In the genomic region with DNA sequence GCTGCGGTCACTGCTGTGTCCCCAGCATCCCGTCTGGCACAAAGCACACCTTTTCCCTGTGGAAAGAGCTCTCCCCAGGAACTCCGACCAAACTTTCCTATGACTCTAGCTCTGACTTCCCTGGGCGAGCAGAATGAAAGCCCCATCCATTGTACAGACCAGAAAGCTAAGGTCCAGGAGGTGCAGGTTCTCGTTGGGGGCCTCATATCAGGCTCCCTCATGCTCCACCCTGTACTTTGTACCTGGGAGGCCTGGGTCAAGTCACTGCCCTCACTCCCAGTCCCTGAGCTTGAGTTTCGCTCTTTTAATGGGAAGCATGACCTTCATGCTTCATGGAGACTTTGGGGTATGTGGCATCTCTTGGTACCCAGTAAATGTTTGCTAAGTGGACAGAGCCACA, we compare ENCODE assay signal across 18 cellular contexts. TPM values are rescaled to one million over a fixed set of nuclear protein-coding genes. Genes with fewer than 3 reads are reported as not detected.
DNase-seq lines count a peak whose midpoint lies in the region; ATAC-seq, FAIRE-seq and TF ChIP-seq lines count a peak whose summit lies in the region.
"Had no signal": no experiment of that assay in that cellular context is flagged by ENCODE, and none has a peak within 500 bp of the region (broad histone marks: within the 10 kb centered on the region; RNA-seq: fewer than 3 reads in every experiment).

No MANE protein-coding gene starts in this region.

- no peaks in the 10 kb centered on the region for H3K79me2 ChIP-seq in astrocyte (ENCODE audit: insufficient read depth, low read length)

- H3K4me2 ChIP-seq in astrocyte (ENCODE audit: low read length), result peak overlapping the region; percentile 62
- H3K4me2 ChIP-seq: KMS-11 had no signal

- H3K4me3 Mint-ChIP-seq in HFFc6 (0 out of 2 replicates have a peak overlapping the region, but pooled peaks have one; percentile 66), astrocyte (ENCODE audit: unreplicated experiment) (no peak overlapping the region)
- no peak overlapping the region for H3K4me3 Mint-ChIP-seq in stimulated activated naive B cell treated with anti-CD40 and anti-IgM and Interleukin-4, amounts not matched to agents 10 μg/mL and 1 μg/mL and 100 μg/mL, for 72 hours
- H3K4me3 Mint-ChIP-seq: memory B cell had no signal

- H3K9me3 ChIP-seq in astrocyte (ENCODE audit: insufficient read depth, low read depth, low read length), result no peaks in the 10 kb centered on the region
- no peaks in the 10 kb centered on the region for H3K9me3 ChIP-seq in lower lobe of right lung
- H3K9me3 ChIP-seq: BLaER1 treated with 17β-estradiol and CSF1 and Interleukin-3, amounts not matched to agents 10 nM and 100 nM; neutrophil; SJSA1 had no signal

- no peak for DNase-seq in HFFc6
- no peak for DNase-seq in astrocyte (ENCODE audit: low read depth)
- no peak for DNase-seq in left colon
- DNase-seq in stimulated activated naive B cell treated with anti-CD40 and anti-IgM and Interleukin-4, amounts not matched to agents 10 μg/mL and 1 μg/mL and 100 μg/mL, for 72 hours, result no peak
- DNase-seq in lower lobe of right lung, result no peak
- DNase-seq in NCI-H2196 treated with DMSO at 0.1 percent for 48 hours (lab: John Stamatoyannopoulos, UW; ENCODE audit: unreplicated experiment), result no peak
- DNase-seq in iPS-NIHi11 (ENCODE audit: low spot score), result no peak
- DNase-seq: activated CD4-positive, alpha-beta T cell treated with anti-CD3 and anti-CD28 coated beads for 4 hours; activated CD8-positive, alpha-beta memory T cell treated with anti-CD3 and anti-CD28 coated beads, Interleukin-2, amount 50 U/mL, for 4 hours; activated naive CD4-positive, alpha-beta T cell treated with Interleukin-2 at 50 U/mL for 16 hours; DMS79 treated with DMSO at 0.1 percent for 48 hours; NCI-H1436 treated with DMSO at 0.1 percent for 48 hours had no signal

- H3K9me3 Mint-ChIP-seq in HFFc6 (0 out of 2 replicates have a peak, but pooled peaks cover under 1% of the 10 kb centered on the region), astrocyte (ENCODE audit: unreplicated experiment) (peaks cover 4% of the 10 kb centered on the region)
- H3K9me3 Mint-ChIP-seq in stimulated activated naive B cell treated with anti-CD40 and anti-IgM and Interleukin-4, amounts not matched to agents 10 μg/mL and 1 μg/mL and 100 μg/mL, for 72 hours, result peaks cover 2 to 3% of the 10 kb centered on the region in 2 donors

- H3K4me1 Mint-ChIP-seq in HFFc6 (ENCODE audit: low read depth) (peaks cover 37% of the 10 kb centered on the region), astrocyte (ENCODE audit: low read depth, unreplicated experiment) (peaks cover 8% of the 10 kb centered on the region)
- H3K4me1 Mint-ChIP-seq in stimulated activated naive B cell treated with anti-CD40 and anti-IgM and Interleukin-4, amounts not matched to agents 10 μg/mL and 1 μg/mL and 100 μg/mL, for 72 hours, result peaks cover 13 to 28% of the 10 kb centered on the region in 2 donors

- H2AFZ ChIP-seq in astrocyte (ENCODE audit: low read depth, low read length), result no peak overlapping the region

- H3K36me3 Mint-ChIP-seq in HFFc6 (ENCODE audit: low read depth), result peaks cover 5% of the 10 kb centered on the region
- H3K36me3 Mint-ChIP-seq in astrocyte (ENCODE audit: low read depth, unreplicated experiment), result peaks cover 4% of the 10 kb centered on the region
- H3K36me3 Mint-ChIP-seq in stimulated activated naive B cell treated with anti-CD40 and anti-IgM and Interleukin-4, amounts not matched to agents 10 μg/mL and 1 μg/mL and 100 μg/mL, for 72 hours, result peaks cover 0 to 1% of the 10 kb centered on the region in 2 donors

- intact Hi-C loops in left colon (cut with DNase I, micrococcal nuclease) (loop anchor here in 1 of 2 donors (5.0 kb wide), 1 partner anchor 95 kb away; no protein-coding TSS in a partner anchor), lower lobe of right lung (cut with DNase I) (no loop called here)

- no peaks in the 10 kb centered on the region for H4K20me1 ChIP-seq in astrocyte (ENCODE audit: insufficient read depth, low read length)

- no peak for TF ChIP-seq CTCF in HFFc6 (IDR thresholded peaks at IDR 0.05)
- no peak for TF ChIP-seq CTCF in astrocyte (IDR thresholded peaks at IDR 0.05; ENCODE audit: insufficient read depth, low read depth, low read length)
- TF ChIP-seq CTCF in lower lobe of right lung (IDR thresholded peaks at IDR 0.05), result no peak

- H3K9ac ChIP-seq in astrocyte (ENCODE audit: low read length), result peak overlapping the region; percentile 23
- H3K9ac ChIP-seq: KMS-11 had no signal

- peaks cover 8% of the 10 kb centered on the region for H3K27me3 Mint-ChIP-seq in HFFc6 (ENCODE audit: insufficient read depth)
- H3K27me3 Mint-ChIP-seq in astrocyte (ENCODE audit: low read depth, unreplicated experiment), result peaks cover 6% of the 10 kb centered on the region
- H3K27me3 Mint-ChIP-seq in stimulated activated naive B cell treated with anti-CD40 and anti-IgM and Interleukin-4, amounts not matched to agents 10 μg/mL and 1 μg/mL and 100 μg/mL, for 72 hours, result peaks cover 22 to 27% of the 10 kb centered on the region in 2 donors

- H3K4me1 ChIP-seq in astrocyte (ENCODE audit: insufficient read depth, low read length) (peaks cover 17% of the 10 kb centered on the region), lower lobe of right lung (peaks cover 27% of the 10 kb centered on the region)

- H3K27ac Mint-ChIP-seq in HFFc6 (peak overlapping the region; percentile 65; the same call in 1 of the 2 replicates), astrocyte (ENCODE audit: unreplicated experiment) (no peak overlapping the region)
- H3K27ac Mint-ChIP-seq in stimulated activated naive B cell treated with anti-CD40 and anti-IgM and Interleukin-4, amounts not matched to agents 10 μg/mL and 1 μg/mL and 100 μg/mL, for 72 hours, result peak overlapping the region; percentile 31
- H3K27ac Mint-ChIP-seq: memory B cell had no signal

- H3K36me3 ChIP-seq in astrocyte (ENCODE audit: insufficient read depth, low read length) (no peaks in the 10 kb centered on the region), lower lobe of right lung (no peaks in the 10 kb centered on the region)
- H3K36me3 ChIP-seq: BLaER1 treated with 17β-estradiol and CSF1 and Interleukin-3, amounts not matched to agents 10 nM and 100 nM; neutrophil; SJSA1 had no signal

- H3K4me3 ChIP-seq in astrocyte (ENCODE audit: insufficient read depth, low read depth, low read length), result no peak overlapping the region
- no peak overlapping the region for H3K4me3 ChIP-seq in lower lobe of right lung
- H3K4me3 ChIP-seq: BLaER1 treated with 17β-estradiol and CSF1 and Interleukin-3, amounts not matched to agents 10 nM and 100 nM; SJSA1 had no signal

- H3K27me3 ChIP-seq in astrocyte (ENCODE audit: insufficient read depth, low read length), result peaks cover 6% of the 10 kb centered on the region
- peaks cover 5% of the 10 kb centered on the region for H3K27me3 ChIP-seq in lower lobe of right lung (ENCODE audit: low read depth)

- no peak for FAIRE-seq in astrocyte (lab: Jason Lieb, UNC)

- peak; percentile 33 for ATAC-seq in left colon
- no peak for ATAC-seq in stimulated activated naive B cell treated with anti-CD40 and anti-IgM and Interleukin-4, amounts not matched to agents 10 μg/mL and 1 μg/mL and 100 μg/mL, for 72 hours (replicated peaks)
- ATAC-seq in lower lobe of right lung, result no peak

- H3K27ac ChIP-seq in astrocyte (ENCODE audit: low read depth, low read length), result peak overlapping the region; percentile 28
- no peak overlapping the region for H3K27ac ChIP-seq in lower lobe of right lung
- H3K27ac ChIP-seq: BLaER1 treated with 17β-estradiol and CSF1 and Interleukin-3, amounts not matched to agents 10 nM and 100 nM; KMS-11; neutrophil; SJSA1 had no signal

RNA-seq across cellular contexts. Expression of a gene that starts 18.4 kb away (rescaled TPM):
- 10 to 100 TPM; 46.2 to 49.5 (median 47.1) TPM for total RNA-seq in HFFc6 (2021; fragmentation: NEBNext Ultra II Directional; extraction: Animal tissue kit (Norgen Biotek cat#: 25700))
- total RNA-seq in astrocyte, result 62.4 and 67.1 TPM in 2 replicates
- total RNA-seq in left colon, result 10 to 100 TPM; 68.3 to 75.6 TPM
- 75.2 TPM for total RNA-seq in lower lobe of right lung

RNA-seq across cellular contexts. Expression of a gene that starts 24.1 kb away (rescaled TPM):
- under 1 TPM; 0.21 to 0.88 (median 0.60) TPM for total RNA-seq in HFFc6 (2021; fragmentation: NEBNext Ultra II Directional; extraction: Animal tissue kit (Norgen Biotek cat#: 25700))
- total RNA-seq in astrocyte (6.2 TPM in 2 replicates), left colon (1 to 10 TPM in 1 of 2 donors, under 1 TPM in 1; 0.87 to 1.1 TPM), lower lobe of right lung (7.1 TPM)
- total RNA-seq: dermis blood vessel endothelial cell, SJSA1 had no signal

RNA-seq across cellular contexts. Expression of a gene that starts 32.2 kb away (rescaled TPM):
- total RNA-seq in HFFc6 (2021; fragmentation: NEBNext Ultra II Directional; extraction: Animal tissue kit (Norgen Biotek cat#: 25700)), result under 1 TPM; 0.33 to 0.90 (median 0.51) TPM
- total RNA-seq in astrocyte (1.4 TPM in 2 replicates), left colon (1 to 10 TPM in 1 of 2 donors, under 1 TPM in 1; 0.34 to 1.2 TPM), lower lobe of right lung (0.71 TPM)

RNA-seq across cellular contexts. Expression of a gene that starts 41.8 kb away (rescaled TPM):
- 10 to 100 TPM; 36.2 to 53.5 (median 41.7) TPM for total RNA-seq in HFFc6 (2021; fragmentation: NEBNext Ultra II Directional; extraction: Animal tissue kit (Norgen Biotek cat#: 25700))
- total RNA-seq in astrocyte, result 35.6 and 41.4 TPM in 2 replicates
- 10 to 100 TPM; 22.3 to 25.1 TPM for total RNA-seq in left colon
- total RNA-seq in lower lobe of right lung, result 25.8 TPM
